Comparison of ENCODE assay signal across 1 cellular context in genomic region chr11:57536947-57537654, GRCh38.
TF ChIP-seq lines count a peak whose summit lies in the region.

Gene SMTNL1, plus strand, starts transcription at chr11:57537595. Its CDS starts 5,048 bp downstream, at chr11:57542643.

TF ChIP-seq in HepG2, 621 proteins besides CTCF, POLR2A, EP300 and RAD21:
- TF ChIP-seq SMC3 (IDR thresholded peaks at IDR 0.05; ENCODE audit: low read length) (no peak), TP53 (CRISPR knock-in tag; conservative IDR thresholded peaks at IDR 0.05) (no peak), ZBTB37 (CRISPR knock-in tag; IDR thresholded peaks at IDR 0.05) (no peak), UBTF (CRISPR knock-in tag; IDR thresholded peaks at IDR 0.05) (no peak), ZNF232 (CRISPR knock-in tag; IDR thresholded peaks at IDR 0.05; ENCODE audit: borderline replicate concordance) (no peak), REST (IDR thresholded peaks at IDR 0.05; ENCODE audit: borderline replicate concordance in 1 of 2, low read depth in 1 of 2, low read length in 2 of 2) (no peak), ZNF280D (CRISPR knock-in tag; IDR thresholded peaks at IDR 0.05) (no peak), MTA3 (CRISPR knock-in tag; IDR thresholded peaks at IDR 0.05) (no peak), SP1 (IDR thresholded peaks at IDR 0.05) (no peak), SP1 (CRISPR knock-in tag; IDR thresholded peaks at IDR 0.05) (no peak), ELF1 (CRISPR knock-in tag; IDR thresholded peaks at IDR 0.05) (no peak), NR1H2 (CRISPR knock-in tag; IDR thresholded peaks at IDR 0.05; ENCODE audit: borderline replicate concordance, low read depth) (no peak), HOXA7 (CRISPR knock-in tag; IDR thresholded peaks at IDR 0.05) (no peak), ZNF615 (CRISPR knock-in tag; IDR thresholded peaks at IDR 0.05; ENCODE audit: borderline replicate concordance) (no peak), PPARG (CRISPR knock-in tag; conservative IDR thresholded peaks at IDR 0.05) (no peak), ZNF256 (CRISPR knock-in tag; conservative IDR thresholded peaks at IDR 0.05) (no peak), SMARCE1 (IDR thresholded peaks at IDR 0.05; ENCODE audit: borderline replicate concordance) (no peak), ZNF780A (CRISPR knock-in tag; IDR thresholded peaks at IDR 0.05) (no peak), CBFB (CRISPR knock-in tag; IDR thresholded peaks at IDR 0.05) (no peak), TGIF2 (CRISPR knock-in tag; IDR thresholded peaks at IDR 0.05) (no peak), SIN3A (IDR thresholded peaks at IDR 0.05; ENCODE audit: borderline replicate concordance, low read depth, low read length) (no peak)
TF ChIP-seq in HepG2: peak in this region for 0.
